22 cellular contexts compared by ENCODE assay signal in genomic region chr4:18846313-18846712, GRCh38.
A peak's percentile ranks its signal among the peaks of the same experiment; 100 is the strongest.
DNase-seq lines count a peak whose midpoint lies in the region; ATAC-seq and TF ChIP-seq lines count a peak whose summit lies in the region.
"Had no signal": no experiment of that assay in that cellular context is flagged by ENCODE, and none has a peak within 500 bp of the region (broad histone marks: within the 10 kb centered on the region; RNA-seq: fewer than 3 reads in every experiment).

No MANE protein-coding gene starts in this region.

- peak overlapping the region; percentile 6 to 79 (median 69) for H3K27ac Mint-ChIP-seq in nephron
- H3K27ac Mint-ChIP-seq: CD4-positive, alpha-beta T cell; CD8-positive, alpha-beta T cell had no signal

- H3K9ac ChIP-seq in PC-3 (ENCODE audit: low read length), result no peak overlapping the region
- H3K9ac ChIP-seq: BLaER1 treated with 17β-estradiol and CSF1 and Interleukin-3, amounts not matched to agents 10 nM and 100 nM had no signal

- H3K9me2 ChIP-seq in PC-3 (replicated peaks; ENCODE audit: low read length), result no peaks in the 10 kb centered on the region

- DNase-seq in D341Med (ENCODE audit: low spot score) (peak; percentile 36), SK-N-DZ (ENCODE audit: low spot score) (peak; percentile 83), HuH-7 (ENCODE audit: low spot score) (no peak), ecto neural progenitor cell (ENCODE audit: low spot score) (no peak), PC-3 (no peak)
- DNase-seq: 8988T; ACHN; Caco-2; Calu3; CD4-positive, alpha-beta T cell; CD8-positive, alpha-beta T cell; DMS 273 treated with DMSO at 0.1 percent for 48 hours; DMS153; DMS53; DMS79; DND-41; EL; GDM1 had no signal

- H3K9me3 Mint-ChIP-seq in nephron, result peaks cover 10% of the 10 kb centered on the region

- H3K27me3 Mint-ChIP-seq in nephron (ENCODE audit: low read depth), result peaks cover 3% of the 10 kb centered on the region
- H3K27me3 Mint-ChIP-seq: CD4-positive, alpha-beta T cell had no signal

- no peak overlapping the region for H3K4me2 ChIP-seq in PC-3 (ENCODE audit: low read length)
- H3K4me2 ChIP-seq: BLaER1 treated with 17β-estradiol and CSF1 and Interleukin-3, amounts not matched to agents 10 nM and 100 nM had no signal

- intact Hi-C loops in PC-3 (cut with micrococcal nuclease), result no loop called here

- no peaks in the 10 kb centered on the region for H3K36me3 ChIP-seq in PC-3 (ENCODE audit: low read depth, low read length)
- H3K36me3 ChIP-seq: BLaER1 treated with 17β-estradiol and CSF1 and Interleukin-3, amounts not matched to agents 10 nM and 100 nM had no signal

- no peak overlapping the region for H3K4me3 ChIP-seq in PC-3 (ENCODE audit: low read length)
- H3K4me3 ChIP-seq: BLaER1 treated with 17β-estradiol and CSF1 and Interleukin-3, amounts not matched to agents 10 nM and 100 nM; GM12878 had no signal

- H4K20me1 ChIP-seq in PC-3 (ENCODE audit: low read length), result no peaks in the 10 kb centered on the region
- H4K20me1 ChIP-seq: BLaER1 treated with 17β-estradiol and CSF1 and Interleukin-3, amounts not matched to agents 10 nM and 100 nM had no signal

- no peak overlapping the region for H3K27ac ChIP-seq in PC-3 (ENCODE audit: low read length)
- H3K27ac ChIP-seq: BLaER1 treated with 17β-estradiol and CSF1 and Interleukin-3, amounts not matched to agents 10 nM and 100 nM; C4-2B had no signal

- H2AFZ ChIP-seq in PC-3 (ENCODE audit: low read length), result no peak overlapping the region

- H3K9me3 ChIP-seq in PC-3 (ENCODE audit: low read length), result no peaks in the 10 kb centered on the region
- H3K9me3 ChIP-seq: Caco-2 had no signal

- POLR2A ChIA-PET in PC-3 (lab: Charles Lee; ENCODE audit: unreplicated experiment), result no interaction called here

- H3K4me1 ChIP-seq in PC-3 (ENCODE audit: insufficient read depth, low read length), result no peaks in the 10 kb centered on the region
- H3K4me1 ChIP-seq: BLaER1 treated with 17β-estradiol and CSF1 and Interleukin-3, amounts not matched to agents 10 nM and 100 nM; Caco-2 had no signal

- no peaks in the 10 kb centered on the region for H3F3A ChIP-seq in PC-3 (ENCODE audit: low read length, unreplicated experiment)

- H3K79me2 ChIP-seq in PC-3 (ENCODE audit: low read length), result no peaks in the 10 kb centered on the region

- H3K36me3 Mint-ChIP-seq in nephron (ENCODE audit: low read depth), result no peaks in the 10 kb centered on the region
- H3K36me3 Mint-ChIP-seq: CD8-positive, alpha-beta T cell had no signal

- no peak overlapping the region for H3K4me3 Mint-ChIP-seq in nephron
- H3K4me3 Mint-ChIP-seq: CD4-positive, alpha-beta T cell; CD8-positive, alpha-beta T cell had no signal

- BruUV-seq in PC-3 (replicated peaks; lab: Mats Ljungman, UMichigan), result no TSS peak

- peaks cover 38% of the 10 kb centered on the region for H3K4me1 Mint-ChIP-seq in nephron

- no peak for ATAC-seq in PC-3
- ATAC-seq: CD8-positive, alpha-beta T cell; GM12878 had no signal

- H3K27me3 ChIP-seq in PC-3 (ENCODE audit: low read length), result no peaks in the 10 kb centered on the region
- H3K27me3 ChIP-seq: BLaER1 treated with 17β-estradiol and CSF1 and Interleukin-3, amounts not matched to agents 10 nM and 100 nM had no signal

- CTCF ChIA-PET in PC-3 (lab: Charles Lee), result no interaction called here

- TF ChIP-seq CTCF in nephron (IDR thresholded peaks at IDR 0.05; ENCODE audit: unreplicated experiment in 3 of 3), result no peak
- TF ChIP-seq CTCF in PC-3 (conservative IDR thresholded peaks at IDR 0.05; ENCODE audit: low read depth, low read length), result no peak

Comparison
In these comparisons a context has a peak if more than half of its experiments do, and no peak if none do; other contexts are left out.
1. DNase-seq: peak in D341Med (single experiment) and SK-N-DZ (single experiment); none in HuH-7 (single experiment), ecto neural progenitor cell (single experiment) and PC-3 (single experiment).